8 cellular contexts compared by ENCODE assay signal in the genomic region with DNA sequence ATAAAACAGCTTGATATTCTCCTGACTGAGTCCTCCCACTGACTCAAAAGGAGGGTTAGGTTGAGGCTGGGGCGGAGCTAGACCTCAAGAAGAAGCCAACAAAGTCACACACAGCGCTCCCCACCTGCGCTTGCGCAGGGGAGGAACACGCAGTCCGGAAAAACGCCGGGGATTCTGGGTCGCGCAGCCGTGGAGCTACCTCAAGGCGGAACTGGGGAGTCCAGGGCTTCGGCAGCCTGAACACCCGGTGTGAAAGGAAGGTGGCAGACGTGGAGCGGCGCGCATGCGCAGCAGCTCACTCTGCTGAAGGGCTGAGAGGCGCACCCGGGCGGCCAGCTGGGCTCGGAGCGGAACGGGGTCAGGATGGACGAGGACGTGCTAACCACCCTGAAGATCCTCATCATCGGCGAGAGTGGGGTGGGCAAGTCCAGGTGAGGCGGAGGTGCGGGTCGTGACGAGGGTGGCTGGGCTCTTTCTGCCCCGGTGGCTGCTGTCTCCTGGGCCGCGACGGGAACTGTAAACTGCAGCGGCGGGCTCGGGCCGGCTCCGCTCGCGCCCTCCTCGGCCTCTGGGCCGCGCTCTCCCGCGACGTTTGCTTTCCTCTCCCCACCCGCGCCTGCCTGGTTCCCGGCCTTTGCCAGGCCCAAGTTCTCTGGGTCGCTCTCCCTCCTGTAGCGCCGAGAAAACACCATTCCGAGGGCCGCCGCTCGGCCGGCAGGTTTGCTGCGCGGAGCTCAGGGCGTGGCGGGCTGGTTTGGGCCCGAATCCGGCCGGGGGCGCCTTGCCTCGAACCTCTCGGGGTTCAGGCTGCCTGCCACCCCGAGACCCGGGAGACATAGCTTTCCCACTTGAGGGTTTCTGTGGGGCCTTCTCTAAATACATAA. TPM values are rescaled to one million over a fixed set of nuclear protein-coding genes. Genes with fewer than 3 reads are reported as not detected.
DNase-seq lines count a peak whose midpoint lies in the region; ATAC-seq and TF ChIP-seq lines count a peak whose summit lies in the region.

A gene (plus strand): TSS at position 298 of the 884 bp plus-strand sequence. CDS start 66 bp downstream, at position 364.

- peaks cover 29% of the 10 kb centered on the region for H3K36me3 Mint-ChIP-seq in dendritic cell treated with granulocyte-macrophage colony-stimulating factor and Interleukin-4, amounts not matched to agents 40 ng/mL and 50 ng/mL, for 4 days (ENCODE audit: low read depth)

- peak; percentile 97 for ATAC-seq in GM19395 (IDR thresholded peaks at IDR 0.05; ENCODE audit: unreplicated experiment)
- peak; percentile 97 for ATAC-seq in HG03565 (IDR thresholded peaks at IDR 0.05; ENCODE audit: unreplicated experiment)
- peak; percentile 96 for ATAC-seq in left lobe of liver

- no peaks in the 10 kb centered on the region for H3K27me3 Mint-ChIP-seq in dendritic cell treated with granulocyte-macrophage colony-stimulating factor and Interleukin-4, amounts not matched to agents 40 ng/mL and 50 ng/mL, for 4 days

- H3K4me3 Mint-ChIP-seq in dendritic cell treated with granulocyte-macrophage colony-stimulating factor and Interleukin-4, amounts not matched to agents 40 ng/mL and 50 ng/mL, for 4 days, result peak within 1 kb of the TSS; percentile 98

- H3K4me1 Mint-ChIP-seq in dendritic cell treated with granulocyte-macrophage colony-stimulating factor and Interleukin-4, amounts not matched to agents 40 ng/mL and 50 ng/mL, for 4 days (ENCODE audit: low read depth), result peaks cover 30% of the 10 kb centered on the region

- H3K27ac ChIP-seq in C4-2B, result peak within 1 kb of the TSS; percentile 75

- TF ChIP-seq CTCF in C4-2B (conservative IDR thresholded peaks at IDR 0.05), result peak; percentile 23; the same call in 1 of the 2 replicates

- peak within 1 kb of the TSS; percentile 98 for H3K27ac Mint-ChIP-seq in dendritic cell treated with granulocyte-macrophage colony-stimulating factor and Interleukin-4, amounts not matched to agents 40 ng/mL and 50 ng/mL, for 4 days

- intact Hi-C loops in dendritic cell treated with granulocyte-macrophage colony-stimulating factor and Interleukin-4, amounts not matched to agents 40 ng/mL and 50 ng/mL, for 4 days (cut with micrococcal nuclease), result no loop called here

- DNase-seq in NCI-H748 treated with DMSO at 0.1 percent for 48 hours (lab: John Stamatoyannopoulos, UW), result peak; percentile 84
- DNase-seq in activated CD4-positive, alpha-beta T cell treated with anti-CD3 and anti-CD28 coated beads, Interleukin-2, amount 50 U/mL, for 24 hours (ENCODE audit: low read depth in 1 of 2, low spot score in 1 of 2), result peak; percentile 91 to 99
- peak; percentile 99 for DNase-seq in left lobe of liver (ENCODE audit: low spot score)
- DNase-seq in stimulated activated CD4-positive, alpha-beta T cell treated with anti-CD3 and anti-CD28 coated beads, Interleukin-2, amount 100 ng/mL, for 4 hours (ENCODE audit: low read depth), result peak; percentile 98

- no peaks in the 10 kb centered on the region for H3K9me3 Mint-ChIP-seq in dendritic cell treated with granulocyte-macrophage colony-stimulating factor and Interleukin-4, amounts not matched to agents 40 ng/mL and 50 ng/mL, for 4 days

RNA-seq across cellular contexts. Expression of the gene that starts here (rescaled TPM):
- total RNA-seq in left lobe of liver, result 51.3 TPM

Comparison
In these comparisons a context has a peak if more than half of its experiments do, and no peak if none do; other contexts are left out.
1. Peak in every context shown above with its lines: DNase-seq, ATAC-seq and H3K27ac ChIP-seq.